In genomic region chr18:51041677-51042076, GRCh38 we compare ENCODE assay signal across 21 cellular contexts.
"Had no signal": no experiment of that assay in that cellular context is flagged by ENCODE, and none has a peak within 500 bp of the region (broad histone marks: within the 10 kb centered on the region; RNA-seq: fewer than 3 reads in every experiment).

No MANE protein-coding gene starts in this region.

- H3K27ac ChIP-seq: upper lobe of left lung had no signal

- H3K9me3 ChIP-seq: testis, upper lobe of left lung had no signal

- H3K27me3 ChIP-seq: testis, upper lobe of left lung had no signal

- H3K27me3 Mint-ChIP-seq: activated CD8-positive, alpha-beta memory T cell treated with anti-CD3 and anti-CD28 coated beads, Interleukin-2, amount 10 ng/mL, durations not matched to agents 7 days and 5 days; activated CD8-positive, alpha-beta T cell treated with anti-CD3 and anti-CD28 coated beads for 36 hours; activated naive CD8-positive, alpha-beta T cell treated with anti-CD3 and anti-CD28 coated beads, Interleukin-2, amount 50 U/mL, for 24 hours; dendritic cell treated with granulocyte-macrophage colony-stimulating factor and Interleukin-4, amounts not matched to agents 40 ng/mL and 50 ng/mL, for 4 days; stimulated activated naive B cell treated with anti-CD40 and anti-IgM and Interleukin-4, amounts not matched to agents 10 μg/mL and 1 μg/mL and 100 μg/mL, for 72 hours; T-cell had no signal

- H3K36me3 ChIP-seq: upper lobe of left lung had no signal

- H3K4me3 ChIP-seq: testis, upper lobe of left lung had no signal

- H3K4me3 Mint-ChIP-seq: activated CD8-positive, alpha-beta memory T cell treated with anti-CD3 and anti-CD28 coated beads, Interleukin-2, amount 10 ng/mL, durations not matched to agents 7 days and 5 days; activated CD8-positive, alpha-beta T cell treated with anti-CD3 and anti-CD28 coated beads for 36 hours; activated naive CD8-positive, alpha-beta T cell treated with anti-CD3 and anti-CD28 coated beads, Interleukin-2, amount 50 U/mL, for 24 hours; dendritic cell treated with granulocyte-macrophage colony-stimulating factor and Interleukin-4, amounts not matched to agents 40 ng/mL and 50 ng/mL, for 4 days; stimulated activated naive B cell treated with anti-CD40 and anti-IgM and Interleukin-4, amounts not matched to agents 10 μg/mL and 1 μg/mL and 100 μg/mL, for 72 hours had no signal

- H3K27ac Mint-ChIP-seq: activated CD8-positive, alpha-beta memory T cell treated with anti-CD3 and anti-CD28 coated beads, Interleukin-2, amount 10 ng/mL, durations not matched to agents 7 days and 5 days; activated CD8-positive, alpha-beta T cell treated with anti-CD3 and anti-CD28 coated beads for 36 hours; activated naive CD8-positive, alpha-beta T cell treated with anti-CD3 and anti-CD28 coated beads, Interleukin-2, amount 50 U/mL, for 24 hours; dendritic cell treated with granulocyte-macrophage colony-stimulating factor and Interleukin-4, amounts not matched to agents 40 ng/mL and 50 ng/mL, for 4 days had no signal

- H3K9me3 Mint-ChIP-seq: activated CD8-positive, alpha-beta T cell treated with anti-CD3 and anti-CD28 coated beads for 36 hours; activated naive CD8-positive, alpha-beta T cell treated with anti-CD3 and anti-CD28 coated beads, Interleukin-2, amount 50 U/mL, for 24 hours; dendritic cell treated with granulocyte-macrophage colony-stimulating factor and Interleukin-4, amounts not matched to agents 40 ng/mL and 50 ng/mL, for 4 days; stimulated activated naive B cell treated with anti-CD40 and anti-IgM and Interleukin-4, amounts not matched to agents 10 μg/mL and 1 μg/mL and 100 μg/mL, for 72 hours; T-cell had no signal

- DNase-seq: activated CD4-positive, alpha-beta T cell treated with anti-CD3 and anti-CD28 coated beads for 4 hours; activated CD8-positive, alpha-beta memory T cell treated with anti-CD3 and anti-CD28 coated beads, Interleukin-2, amount 10 ng/mL, durations not matched to agents 7 days and 5 days; activated CD8-positive, alpha-beta T cell treated with anti-CD3 and anti-CD28 coated beads for 36 hours; activated gamma-delta T cell treated with Interleukin-2 at 50 U/mL for 16 hours; activated naive CD8-positive, alpha-beta T cell treated with anti-CD3 and anti-CD28 coated beads, Interleukin-2, amount 50 U/mL, for 24 hours; activated T-cell treated with anti-CD3 and anti-CD28 coated beads for 4 hours; effector CD4-positive, alpha-beta T cell; erythroblast; foreskin fibroblast; kidney glomerular epithelial cell; midbrain; occipital lobe; small intestine; stimulated activated naive B cell treated with anti-CD40 and anti-IgM and Interleukin-4, amounts not matched to agents 10 μg/mL and 1 μg/mL and 100 μg/mL, for 72 hours; T-cell; T-helper 9 cell; upper lobe of left lung had no signal

- ATAC-seq: activated CD8-positive, alpha-beta memory T cell treated with anti-CD3 and anti-CD28 coated beads, Interleukin-2, amount 10 ng/mL, durations not matched to agents 7 days and 5 days; activated CD8-positive, alpha-beta T cell treated with anti-CD3 and anti-CD28 coated beads for 36 hours; activated naive CD8-positive, alpha-beta T cell treated with anti-CD3 and anti-CD28 coated beads, Interleukin-2, amount 50 U/mL, for 24 hours; sciatic nerve; SK-N-SH treated with all-trans-retinoic acid at 6 μM for 48 hours; stimulated activated naive B cell treated with anti-CD40 and anti-IgM and Interleukin-4, amounts not matched to agents 10 μg/mL and 1 μg/mL and 100 μg/mL, for 72 hours; T-cell had no signal
